ENCODE assay signal across 10 cellular contexts in genomic region chr7:74284781-74285259, GRCh38. TPM values are rescaled to one million over a fixed set of nuclear protein-coding genes. Genes with fewer than 3 reads are reported as not detected.
A peak's percentile ranks its signal among the peaks of the same experiment; 100 is the strongest.
DNase-seq lines count a peak whose midpoint lies in the region; ATAC-seq and TF ChIP-seq lines count a peak whose summit lies in the region.
"Had no signal": no experiment of that assay in that cellular context is flagged by ENCODE, and none has a peak within 500 bp of the region (broad histone marks: within the 10 kb centered on the region; RNA-seq: fewer than 3 reads in every experiment).

No MANE protein-coding gene starts in this region.

- H3F3A ChIP-seq in PC-9 (ENCODE audit: insufficient read depth, low read depth): peaks cover 31% of the 10 kb centered on the region

- H3K27ac Mint-ChIP-seq in CD14-positive monocyte: no peak overlapping the region
- H3K27ac Mint-ChIP-seq: activated naive CD4-positive, alpha-beta T cell treated with anti-CD3 and anti-CD28 coated beads, Interleukin-2, amount 50 U/mL, for 24 hours had no signal

- no peaks in the 10 kb centered on the region for H3K36me3 ChIP-seq in PC-9 (ENCODE audit: low read depth)

- H3K4me2 ChIP-seq in PC-9: no peak overlapping the region

- BruUV-seq in PC-9 (replicated peaks; lab: Mats Ljungman, UMichigan): no TSS peak

- intact Hi-C loops in PC-9 (cut with micrococcal nuclease; ENCODE audit: unreplicated experiment): loop anchor here (5.0 kb wide), 1 partner anchor 33 kb away; the partner anchor contains the start of gene RFC2
- intact Hi-C loops in CD14-positive monocyte (cut with micrococcal nuclease): loop anchor here in 1 of 2 donors (5.0 to 10.0 kb wide), 2 partner anchors 78 to 220 kb away; no protein-coding TSS in a partner anchor

- peaks cover 29% of the 10 kb centered on the region for H3K4me1 Mint-ChIP-seq in CD14-positive monocyte

- H2AFZ ChIP-seq in PC-9: no peak overlapping the region

- TF ChIP-seq CTCF in GM12865 (IDR thresholded peaks at IDR 0.05; ENCODE audit: insufficient read depth, low read depth, low read length, missing control alignments) (no peak), PC-9 (conservative IDR thresholded peaks at IDR 0.05) (no peak), CD14-positive monocyte (IDR thresholded peaks at IDR 0.05) (no peak)

- H3K27me3 ChIP-seq in PC-9 (ENCODE audit: insufficient read depth, low read depth): no peaks in the 10 kb centered on the region

- CTCF ChIA-PET in PC-9 (lab: Charles Lee): interaction anchor here (0.5 kb wide), 1 partner anchor 171 kb away, joined by 4 read pairs; no protein-coding TSS in a partner anchor

- H4K20me1 ChIP-seq in PC-9 (ENCODE audit: insufficient read depth): no peaks in the 10 kb centered on the region

- H3K27ac ChIP-seq in PC-9: no peak overlapping the region
- H3K27ac ChIP-seq: SK-N-MC had no signal

- no peaks in the 10 kb centered on the region for H3K9me2 ChIP-seq in PC-9 (ENCODE audit: insufficient read depth)

- H3K9me3 Mint-ChIP-seq in CD14-positive monocyte: no peaks in the 10 kb centered on the region
- H3K9me3 Mint-ChIP-seq: activated naive CD4-positive, alpha-beta T cell treated with anti-CD3 and anti-CD28 coated beads, Interleukin-2, amount 50 U/mL, for 24 hours had no signal

- in situ Hi-C loops in G401 (cut with HindIII; ENCODE audit: low sequenced_read_pairs): loop anchor here (5.0 kb wide), 1 partner anchor 87 kb away; no protein-coding TSS in a partner anchor

- DNase-seq in GM12865 (ENCODE audit: low read depth) (peak; percentile 88), NCI-H2171 (lab: John Stamatoyannopoulos, UW) (peak; percentile 31), left lobe of liver (ENCODE audit: low spot score) (no peak), PC-9 (no peak), G401 (ENCODE audit: low spot score) (no peak), CD14-positive monocyte (ENCODE audit: low spot score) (no peak)
- no peak for DNase-seq in activated T-cell treated with anti-CD3 and anti-CD28 coated beads, Interleukin-2, amount 50 U/mL, for 1 hour

- H3K4me3 ChIP-seq in GM12865 (ENCODE audit: low read depth, low read length): peak overlapping the region; percentile 28
- H3K4me3 ChIP-seq in PC-9: no peak overlapping the region
- H3K4me3 ChIP-seq: SK-N-MC had no signal

- peaks cover 50% of the 10 kb centered on the region for H3K4me1 ChIP-seq in PC-9 (replicated peaks; ENCODE audit: insufficient read depth)

- peak; percentile 37 for ATAC-seq in GM21576 (IDR thresholded peaks at IDR 0.05; ENCODE audit: unreplicated experiment)
- ATAC-seq in left lobe of liver: peak; percentile 21

- peaks cover 2 to 13% (median 7%) of the 10 kb centered on the region in 3 donors for H3K27me3 Mint-ChIP-seq in CD14-positive monocyte (ENCODE audit: low read depth in 3 of 3)

- H3K4me3 Mint-ChIP-seq in CD14-positive monocyte: no peak overlapping the region
- H3K4me3 Mint-ChIP-seq: activated naive CD4-positive, alpha-beta T cell treated with anti-CD3 and anti-CD28 coated beads, Interleukin-2, amount 50 U/mL, for 24 hours had no signal

- no peaks in the 10 kb centered on the region for H3K9me3 ChIP-seq in PC-9 (ENCODE audit: insufficient read depth, low read depth)

- POLR2A ChIA-PET in PC-9 (lab: Charles Lee; ENCODE audit: unreplicated experiment): no interaction called here

- H3K36me3 Mint-ChIP-seq in CD14-positive monocyte: no peaks in the 10 kb centered on the region
- H3K36me3 Mint-ChIP-seq: activated naive CD4-positive, alpha-beta T cell treated with anti-CD3 and anti-CD28 coated beads, Interleukin-2, amount 50 U/mL, for 24 hours had no signal

- 0 out of 2 replicates have a peak, but pooled peaks cover under 1% of the 10 kb centered on the region for H3K79me2 ChIP-seq in PC-9 (ENCODE audit: low read depth)

RNA-seq across cellular contexts. Expression of gene CLIP2, which starts 4.4 kb away (rescaled TPM):
- total RNA-seq in left lobe of liver: 5.4 TPM
- 37.9 and 48.0 TPM in 2 replicates for total RNA-seq in PC-9 (2021)
- 33.2 and 34.2 TPM in 2 replicates for total RNA-seq in G401 (2014; rRNA removed; shearing (Covaris generic))
- 1 to 10 TPM; 1.1 to 1.3 TPM for polyA plus RNA-seq in CD14-positive monocyte

RNA-seq across cellular contexts. Expression of gene RFC2, which starts 30.6 kb away (rescaled TPM):
- total RNA-seq in left lobe of liver (11.3 TPM), PC-9 (2021) (65.5 and 75.7 TPM in 2 replicates)
- total RNA-seq in G401 (2014; rRNA removed; shearing (Covaris generic)): 40.6 and 47.9 TPM in 2 replicates
- polyA plus RNA-seq in CD14-positive monocyte: 10 to 100 TPM; 33.5 to 42.1 TPM

Comparison
In these comparisons a context has a peak if more than half of its experiments do, and no peak if none do; other contexts are left out.
1. DNase-seq: peak in GM12865 (single experiment) and NCI-H2171 (single experiment); none in left lobe of liver (single experiment), PC-9 (0 of 2), G401 (single experiment), CD14-positive monocyte (single experiment) and activated T-cell treated with anti-CD3 and anti-CD28 coated beads, Interleukin-2, amount 50 U/mL, for 1 hour (single experiment).